2 cellular contexts compared by ENCODE assay signal in genomic region chr20:48825551-48825885, GRCh38.
TF ChIP-seq lines count a peak whose summit lies in the region.

No MANE protein-coding gene starts in this region.

TF ChIP-seq in endothelial cell of umbilical vein, 7 proteins besides CTCF, POLR2A, EP300 and RAD21 (continued from another document):
- TF ChIP-seq MYC (IDR thresholded peaks at IDR 0.05; ENCODE audit: low read depth, low read length) (no peak), JUN (IDR thresholded peaks at IDR 0.05; ENCODE audit: borderline replicate concordance, insufficient read depth, insufficient read length, low read depth) (no peak), GATA2 (IDR thresholded peaks at IDR 0.05; ENCODE audit: insufficient read depth, insufficient read length, low read depth, low read length) (no peak), POLR2AphosphoS5 (IDR thresholded peaks at IDR 0.05; ENCODE audit: insufficient read depth, low read depth, low read length) (no peak), FOS (IDR thresholded peaks at IDR 0.05; ENCODE audit: borderline replicate concordance, insufficient read depth, low read length) (no peak)
- TF ChIP-seq, protein P1, sequence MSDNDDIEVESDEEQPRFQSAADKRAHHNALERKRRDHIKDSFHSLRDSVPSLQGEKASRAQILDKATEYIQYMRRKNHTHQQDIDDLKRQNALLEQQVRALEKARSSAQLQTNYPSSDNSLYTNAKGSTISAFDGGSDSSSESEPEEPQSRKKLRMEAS (IDR thresholded peaks at IDR 0.05; ENCODE audit: insufficient read depth, insufficient read length) = no peak

TF ChIP-seq in HepG2, 621 proteins besides CTCF, POLR2A, EP300 and RAD21:
- no peak for TF ChIP-seq TERF1 (CRISPR knock-in tag; IDR thresholded peaks at IDR 0.05)
